8 cellular contexts compared by ENCODE assay signal in genomic region chr7:517848-518629, GRCh38. TPM values are rescaled to one million over a fixed set of nuclear protein-coding genes. Genes with fewer than 3 reads are reported as not detected.
A peak's percentile ranks its signal among the peaks of the same experiment; 100 is the strongest.
DNase-seq lines count a peak whose midpoint lies in the region; ATAC-seq and TF ChIP-seq lines count a peak whose summit lies in the region.

No MANE protein-coding gene starts in this region.

- TF ChIP-seq CTCF in WI38 (IDR thresholded peaks at IDR 0.05; ENCODE audit: low read depth, low read length), result no peak
- TF ChIP-seq CTCF in transverse colon (IDR thresholded peaks at IDR 0.05), result no peak

- ATAC-seq in HG03280 (IDR thresholded peaks at IDR 0.05; ENCODE audit: unreplicated experiment), result no peak

- H3K4me3 ChIP-seq in WI38 (ENCODE audit: low read depth, low read length) (peak overlapping the region; percentile 68), esophagus (ENCODE audit: low read depth in 1 of 2, low read length in 2 of 2) (peak overlapping the region; percentile 58 to 69), mucosa of rectum (ENCODE audit: low read length in 2 of 2) (peak overlapping the region; percentile 75 to 78), transverse colon (peak overlapping the region; percentile 77 to 90 (median 84))

- H3K4me1 ChIP-seq in esophagus (ENCODE audit: control insufficient read depth in 2 of 2, insufficient read depth in 2 of 2, low read length in 1 of 2) (peaks cover 6 to 13% of the 10 kb centered on the region in 2 donors), mucosa of rectum (ENCODE audit: control insufficient read depth in 2 of 2, insufficient read depth in 2 of 2, low read length in 2 of 2) (peaks cover 26 to 46% of the 10 kb centered on the region in 2 donors), transverse colon (peaks cover 45 to 75% (median 69%) of the 10 kb centered on the region in 4 donors)

- WGBS in esophagus, 2 donors, result 1% methylated on average over 51 to 67 of the region's 67 CpGs
- WGBS in transverse colon (ENCODE audit: low coverage in 1 of 2), 2 donors, result 1% methylated on average over 47 of the region's 67 CpGs; no CpG with 5 or more reads in 1 of the 2 donors

- intact Hi-C loops in transverse colon (cut with DNase I; ENCODE audit: low total_unique reads), result loop anchor here (10.0 kb wide), 2 partner anchors 207 to 257 kb away; partner anchors contain the start of genes DNAAF5 and PRKAR1B

- H3K27me3 ChIP-seq in esophagus (ENCODE audit: control insufficient read depth in 1 of 2, insufficient read depth in 2 of 2, low read length in 2 of 2), result no peaks in the 10 kb centered on the region
- peaks cover 9 to 10% of the 10 kb centered on the region in 2 donors for H3K27me3 ChIP-seq in mucosa of rectum (ENCODE audit: control insufficient read depth in 2 of 2, insufficient read depth in 2 of 2, low read length in 2 of 2)
- H3K27me3 ChIP-seq in transverse colon, result peaks cover 29% of the 10 kb centered on the region

- H3K9me3 ChIP-seq in esophagus (ENCODE audit: control insufficient read depth in 2 of 2, insufficient read depth in 1 of 2, low read depth in 1 of 2, low read length in 1 of 2), result no peaks in the 10 kb centered on the region
- no peaks in the 10 kb centered on the region for H3K9me3 ChIP-seq in mucosa of rectum (ENCODE audit: control insufficient read depth in 2 of 2, low read length in 2 of 2)
- H3K9me3 ChIP-seq in transverse colon, result no peaks in the 10 kb centered on the region

- in situ Hi-C loops in transverse colon (cut with MboI; ENCODE audit: low pct_ligation_motif_present in 1 of 4, low pct_unique_long_range_greater_than_20kb in 1 of 4, low sequenced_read_pairs in 3 of 4), result no loop called here

- H3K27ac ChIP-seq in esophagus (ENCODE audit: low read depth in 2 of 2, low read length in 1 of 2) (peak overlapping the region; percentile 86 to 90), mucosa of rectum (ENCODE audit: low read depth in 2 of 2, low read length in 2 of 2) (peak overlapping the region; percentile 95 to 98), transverse colon (peak overlapping the region; percentile 95 to 98 (median 96))

- no peak for TF ChIP-seq POLR2A in transverse colon (IDR thresholded peaks at IDR 0.05)

- DNase-seq in activated effector memory CD4-positive, alpha-beta T cell treated with anti-CD3 and anti-CD28 coated beads, Interleukin-2, amount 50 U/mL, for 16 hours, result peak; percentile 67
- DNase-seq in activated effector memory CD4-positive, alpha-beta T cell treated with Interleukin-2 at 50 U/mL for 16 hours, result no peak
- DNase-seq in transverse colon (peak; percentile 73), NCI-H2107 (lab: John Stamatoyannopoulos, UW) (no peak)

- H3K9ac ChIP-seq in mucosa of rectum (ENCODE audit: low read depth in 1 of 2, low read length in 2 of 2), result peak overlapping the region; percentile 77 to 98

- TF ChIP-seq EP300 in transverse colon (IDR thresholded peaks at IDR 0.05; ENCODE audit: low read depth), result no peak

- H3K36me3 ChIP-seq in esophagus (ENCODE audit: control insufficient read depth in 2 of 2, insufficient read depth in 2 of 2, low read length in 1 of 2) (no peaks in the 10 kb centered on the region), mucosa of rectum (ENCODE audit: control insufficient read depth in 2 of 2, insufficient read depth in 2 of 2, low read length in 2 of 2) (peaks cover 2 to 4% of the 10 kb centered on the region in 2 donors), transverse colon (no peaks in the 10 kb centered on the region)

RNA-seq across cellular contexts. Expression of gene PDGFA, which starts 1.6 kb away (rescaled TPM):
- polyA plus RNA-seq in esophagus, result 1 to 10 TPM; 5.5 to 6.1 TPM
- total RNA-seq in transverse colon, result 100 to 1,000 TPM in 2 of 4 donors, 10 to 100 TPM in 2; 60.2 to 123 (median 104) TPM

Comparison
In these comparisons a context has a peak if more than half of its experiments do, and no peak if none do; other contexts are left out.
1. DNase-seq: peak in activated effector memory CD4-positive, alpha-beta T cell treated with anti-CD3 and anti-CD28 coated beads, Interleukin-2, amount 50 U/mL, for 16 hours (single experiment) and transverse colon (single experiment); none in activated effector memory CD4-positive, alpha-beta T cell treated with Interleukin-2 at 50 U/mL for 16 hours (single experiment) and NCI-H2107 (single experiment).
2. Peak in every context shown above with its lines, with median percentiles within 50 percentile points of each other: H3K4me3 ChIP-seq and H3K27ac ChIP-seq.